10 cellular contexts compared by ENCODE assay signal in genomic region chr7:120989571-120990220, GRCh38. TPM values are rescaled to one million over a fixed set of nuclear protein-coding genes. Genes with fewer than 3 reads are reported as not detected.
DNase-seq lines count a peak whose midpoint lies in the region; ATAC-seq and TF ChIP-seq lines count a peak whose summit lies in the region.
"Had no signal": no experiment of that assay in that cellular context is flagged by ENCODE, and none has a peak within 500 bp of the region (broad histone marks: within the 10 kb centered on the region; RNA-seq: fewer than 3 reads in every experiment).

No MANE protein-coding gene starts in this region.

- intact Hi-C loops in left ventricle myocardium superior (cut with micrococcal nuclease): loop anchor here (5.0 kb wide), 2 partner anchors 93 to 118 kb away; no protein-coding TSS in a partner anchor
- intact Hi-C loops in psoas muscle (cut with DNase I): loop anchor here (5.0 kb wide), 2 partner anchors 37 to 118 kb away; partner anchors contain the start of gene ING3 (in 1 of the 2)
- intact Hi-C loops in OCI-LY7 (cut with micrococcal nuclease; ENCODE audit: unreplicated experiment): loop anchor here (10.0 kb wide), 1 partner anchor 365 kb away; no protein-coding TSS in a partner anchor

- H3K27me3 ChIP-seq in BLaER1: peaks cover 28% of the 10 kb centered on the region
- H3K27me3 ChIP-seq in adipocyte (replicated peaks; ENCODE audit: control insufficient read depth, insufficient read depth, low read length): no peaks in the 10 kb centered on the region
- H3K27me3 ChIP-seq in psoas muscle (ENCODE audit: insufficient read depth in 3 of 3, low read length in 2 of 3): no peaks in the 10 kb centered on the region

- TF ChIP-seq CTCF in psoas muscle (IDR thresholded peaks at IDR 0.05) (no peak), OCI-LY7 (conservative IDR thresholded peaks at IDR 0.05; ENCODE audit: low read length) (no peak)

- no peaks in the 10 kb centered on the region for H3K79me2 ChIP-seq in OCI-LY7 (ENCODE audit: insufficient read depth, low read depth, low read length)

- H3K27ac ChIP-seq in BLaER1: no peak overlapping the region
- peak overlapping the region; percentile 94 for H3K27ac ChIP-seq in psoas muscle
- no peak overlapping the region for H3K27ac ChIP-seq in OCI-LY7 (ENCODE audit: low read depth, low read length, poor library complexity, severe bottlenecking)

- H3K36me3 ChIP-seq in BLaER1: no peaks in the 10 kb centered on the region
- H3K36me3 ChIP-seq in adipocyte (ENCODE audit: control insufficient read depth, insufficient read depth, low read length, severe bottlenecking): no peaks in the 10 kb centered on the region
- no peaks in the 10 kb centered on the region for H3K36me3 ChIP-seq in psoas muscle (ENCODE audit: insufficient read depth in 1 of 2, low read depth in 1 of 2)
- H3K36me3 ChIP-seq in OCI-LY7 (ENCODE audit: insufficient read depth, low read length): no peaks in the 10 kb centered on the region

- no peaks in the 10 kb centered on the region for H3K9me3 ChIP-seq in BLaER1
- H3K9me3 ChIP-seq in adipocyte (ENCODE audit: control insufficient read depth, low read length): no peaks in the 10 kb centered on the region
- H3K9me3 ChIP-seq in psoas muscle: no peaks in the 10 kb centered on the region
- H3K9me3 ChIP-seq in OCI-LY7 (ENCODE audit: low read length): no peaks in the 10 kb centered on the region

- DNase-seq in adipocyte (ENCODE audit: low read depth) (peak; percentile 56), left ventricle myocardium superior (peak; percentile 39), psoas muscle (peak; percentile 38 to 56), OCI-LY7 (ENCODE audit: low spot score) (no peak), hepatic stellate cell (ENCODE audit: low spot score) (no peak)
- DNase-seq: Calu3, NCI-H2029 treated with DMSO at 0.1 percent for 48 hours had no signal

- H3K9ac ChIP-seq in BLaER1 (no peak overlapping the region), adipocyte (ENCODE audit: low read length) (peak overlapping the region; percentile 96)

- ATAC-seq in left ventricle myocardium superior: peak; percentile 17
- ATAC-seq in psoas muscle: peak in 3 of 4 donors; percentile 40 to 60 (median 46)
- no peak for ATAC-seq in HG02610 (IDR thresholded peaks at IDR 0.05; ENCODE audit: unreplicated experiment)
- no peak for ATAC-seq in GM18868 (IDR thresholded peaks at IDR 0.05; ENCODE audit: unreplicated experiment)

- 4 to 23% (median 7%) methylated on average over 12 of the region's 12 CpGs for WGBS in psoas muscle, 3 donors

- peak overlapping the region; percentile 92 for H3K4me2 ChIP-seq in BLaER1
- no peak overlapping the region for H3K4me2 ChIP-seq in OCI-LY7 (ENCODE audit: low read length)

- H4K20me1 ChIP-seq in BLaER1 (no peaks in the 10 kb centered on the region), OCI-LY7 (ENCODE audit: insufficient read depth, low read length) (no peaks in the 10 kb centered on the region)

- BruUV-seq in OCI-LY7 (replicated peaks; lab: Mats Ljungman, UMichigan): no TSS peak

- peaks cover 31% of the 10 kb centered on the region for H3K4me1 ChIP-seq in BLaER1
- H3K4me1 ChIP-seq in adipocyte (ENCODE audit: control insufficient read depth, insufficient read depth, low read length): peaks cover 39% of the 10 kb centered on the region
- peaks cover 21% of the 10 kb centered on the region for H3K4me1 ChIP-seq in psoas muscle
- peaks cover 7% of the 10 kb centered on the region for H3K4me1 ChIP-seq in OCI-LY7 (ENCODE audit: insufficient read depth, low read length, poor library complexity, severe bottlenecking)

- H3K9me2 ChIP-seq in OCI-LY7 (ENCODE audit: insufficient read depth, low read length): no peaks in the 10 kb centered on the region

- H3K4me3 ChIP-seq in BLaER1 (peak overlapping the region; percentile 58; the same call in 1 of the 2 replicates), adipocyte (ENCODE audit: low read length) (peak overlapping the region; percentile 84), psoas muscle (peak overlapping the region; percentile 75), OCI-LY7 (ENCODE audit: low read depth, low read length, poor library complexity, severe bottlenecking) (no peak overlapping the region)

- no peak overlapping the region for H2AFZ ChIP-seq in OCI-LY7 (ENCODE audit: low read length)

- POLR2A ChIA-PET in OCI-LY7 (lab: Charles Lee): interaction anchor here (0.5 to 1.1 kb wide), 3 partner anchors 9 to 517 kb away, joined by 3 to 5 read pairs (median 4); no protein-coding TSS in a partner anchor

- CTCF ChIA-PET in OCI-LY7 (lab: Charles Lee; ENCODE audit: unreplicated experiment): interaction anchor here (1.0 kb wide), 1 partner anchor 347 kb away, joined by 3 read pairs; no protein-coding TSS in a partner anchor

RNA-seq across cellular contexts. Expression of gene CPED1, which starts 1.2 kb away (rescaled TPM):
- total RNA-seq in left ventricle myocardium superior: 32.8 TPM
- total RNA-seq in psoas muscle: 10 to 100 TPM; 12.0 to 39.2 (median 23.1) TPM
- polyA plus RNA-seq in psoas muscle: 10 to 100 TPM in 1 of 3 donors, 1 to 10 TPM in 1, under 1 TPM in 1; 0.90 to 11.7 (median 4.9) TPM
- not detected in 2 replicates for total RNA-seq in OCI-LY7 (2014; rRNA removed; shearing (Covaris generic))
- not detected in 2 replicates for total RNA-seq in OCI-LY7 (2022)

RNA-seq across cellular contexts. Expression of gene ING3, which starts 39.1 kb away (rescaled TPM):
- total RNA-seq in left ventricle myocardium superior (14.3 TPM), psoas muscle (10 to 100 TPM in 1 of 4 donors, 1 to 10 TPM in 3; 7.1 to 10.1 (median 9.6) TPM), OCI-LY7 (2022) (22.2 and 22.7 TPM in 2 replicates)
- 1 to 10 TPM; 5.5 to 8.3 (median 6.2) TPM for polyA plus RNA-seq in psoas muscle
- 12.5 and 21.4 TPM in 2 replicates for total RNA-seq in OCI-LY7 (2014; rRNA removed; shearing (Covaris generic))

Comparison
In these comparisons a context has a peak if more than half of its experiments do, and no peak if none do; other contexts are left out.
1. DNase-seq: peak in adipocyte (single experiment), left ventricle myocardium superior (single experiment) and psoas muscle (2 of 2); none in OCI-LY7 (single experiment) and hepatic stellate cell (single experiment).
2. ATAC-seq: peak in left ventricle myocardium superior (single experiment) and psoas muscle (3 of 4); none in HG02610 (single experiment) and GM18868 (single experiment).
3. RNA of gene CPED1, which starts 1.2 kb away (total RNA-seq): 12.0 to 39.2 TPM in psoas muscle and 32.8 TPM in left ventricle myocardium superior (single experiment); not detected in OCI-LY7; every median in the first group is over 10 times any median in the second.